In genomic region chr4:75306496-75306895, GRCh38 we compare ENCODE assay signal across 24 cellular contexts.
"Had no signal": no experiment of that assay in that cellular context is flagged by ENCODE, and none has a peak within 500 bp of the region (broad histone marks: within the 10 kb centered on the region; RNA-seq: fewer than 3 reads in every experiment).

No MANE protein-coding gene starts in this region.

- H3K9ac ChIP-seq: KMS-11 had no signal

- H3K36me3 ChIP-seq: brain microvascular endothelial cell, cardiac muscle cell had no signal

- H3K4me2 ChIP-seq: KMS-11 had no signal

- DNase-seq: activated CD4-positive, alpha-beta T cell treated with anti-CD3 and anti-CD28 coated beads for 4 hours; activated CD8-positive, alpha-beta memory T cell treated with anti-CD3 and anti-CD28 coated beads, Interleukin-2, amount 50 U/mL, for 4 hours; activated CD8-positive, alpha-beta T cell treated with anti-CD3 and anti-CD28 coated beads for 36 hours; activated gamma-delta T cell treated with Interleukin-2 at 50 U/mL for 16 hours; activated naive CD4-positive, alpha-beta T cell treated with anti-CD3 and anti-CD28 coated beads, Interleukin-2, amount 10 ng/mL, durations not matched to agents 7 days and 5 days; activated naive CD8-positive, alpha-beta T cell treated with anti-CD3 and anti-CD28 coated beads for 36 hours; activated T-cell treated with anti-CD3 and anti-CD28 coated beads, Interleukin-2, amount 50 U/mL, for 72 hours; brain microvascular endothelial cell; MM.1S; NCI-H1105; NCI-H1436; NCI-H1694 treated with DMSO at 0.1 percent for 48 hours; NCI-H2107; NCI-H2227 treated with DMSO at 0.1 percent for 48 hours; NCI-H446 treated with DMSO at 0.1 percent for 48 hours; NCI-H524 treated with DMSO at 0.1 percent for 48 hours; NCI-H748 treated with DMSO at 0.1 percent for 48 hours; RPMI8226; T-cell; T-helper 2 cell; T1000 had no signal

- H3K27me3 ChIP-seq: brain microvascular endothelial cell, cardiac muscle cell had no signal

- H3K27ac ChIP-seq: brain microvascular endothelial cell, cardiac muscle cell, KMS-11, SK-N-MC had no signal

- H3K4me3 ChIP-seq: cardiac muscle cell, SK-N-MC had no signal
